ENCODE assay signal across 10 cellular contexts in the genomic region with DNA sequence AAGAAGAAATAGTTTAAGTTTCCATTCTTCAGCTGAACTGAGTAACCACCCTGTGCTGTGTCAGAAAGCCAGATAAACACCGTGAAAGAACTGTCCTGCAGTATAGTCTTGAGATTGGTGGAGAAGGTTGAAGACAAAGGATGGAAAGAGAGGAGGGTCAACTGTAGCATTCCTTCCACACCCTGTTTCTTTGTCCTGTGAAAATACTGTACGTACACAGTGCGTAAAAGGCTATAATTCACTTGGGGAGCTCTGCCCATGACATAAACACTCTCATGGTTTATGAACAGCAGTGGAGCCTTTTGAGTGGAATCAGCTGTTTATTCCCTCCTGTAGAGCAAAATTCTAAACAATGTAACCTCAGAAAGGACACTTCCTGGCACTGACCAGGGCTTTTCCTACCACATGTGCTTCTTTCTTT.
DNase-seq lines count a peak whose midpoint lies in the region; ATAC-seq and TF ChIP-seq lines count a peak whose summit lies in the region.
"Had no signal": no experiment of that assay in that cellular context is flagged by ENCODE, and none has a peak within 500 bp of the region (broad histone marks: within the 10 kb centered on the region; RNA-seq: fewer than 3 reads in every experiment).

No MANE protein-coding gene starts in this region.

- H3K27me3 ChIP-seq in adipocyte (replicated peaks; ENCODE audit: control insufficient read depth, insufficient read depth, low read length) (no peaks in the 10 kb centered on the region), sigmoid colon (no peaks in the 10 kb centered on the region)

- peak overlapping the region; percentile 72 to 89 (median 82) for H3K27ac ChIP-seq in sigmoid colon

- H3K36me3 ChIP-seq in adipocyte (ENCODE audit: control insufficient read depth, insufficient read depth, low read length, severe bottlenecking) (peaks cover 2% of the 10 kb centered on the region), sigmoid colon (no peaks in the 10 kb centered on the region)

- no peak for TF ChIP-seq POLR2A in sigmoid colon (IDR thresholded peaks at IDR 0.05)

- H3K4me1 ChIP-seq in adipocyte (ENCODE audit: control insufficient read depth, insufficient read depth, low read length) = peaks cover 15% of the 10 kb centered on the region
- H3K4me1 ChIP-seq in sigmoid colon = peaks cover 0 to 20% (median 19%) of the 10 kb centered on the region in 4 donors

- H3K9me3 ChIP-seq in adipocyte (ENCODE audit: control insufficient read depth, low read length) (peaks cover 10% of the 10 kb centered on the region), sigmoid colon (no peaks in the 10 kb centered on the region)

- DNase-seq in GM03348 (ENCODE audit: low spot score) (peak; percentile 29), adipocyte (ENCODE audit: low read depth) (peak; percentile 74), fibroblast of pulmonary artery (ENCODE audit: low read depth) (peak; percentile 83), sigmoid colon (peak; percentile 77), NCI-H345 (lab: John Stamatoyannopoulos, UW) (no peak), ACHN (no peak)
- DNase-seq in stimulated activated CD4-positive, alpha-beta T cell treated with anti-CD3 and anti-CD28 coated beads, Interleukin-12 subunit alpha, Interleukin-12 subunit beta, amount 100 ng/mL, for 4 hours = no peak
- DNase-seq: midbrain, NCI-H187 had no signal

- intact Hi-C loops in sigmoid colon (cut with DNase I) = loop anchor here (1.0 to 5.0 kb wide), 4 partner anchors 41 to 529 kb away; a partner anchor contains a TSS

- TF ChIP-seq EP300 in sigmoid colon (IDR thresholded peaks at IDR 0.05) = peak; percentile 86 to 97 (median 96)

- H3K9ac ChIP-seq in adipocyte (ENCODE audit: low read length) = no peak overlapping the region

- no peak overlapping the region for H3K4me3 ChIP-seq in adipocyte (ENCODE audit: low read length)
- H3K4me3 ChIP-seq in fibroblast of pulmonary artery (replicated peaks; ENCODE audit: low read depth, low read length) = peak overlapping the region; percentile 15
- H3K4me3 ChIP-seq in sigmoid colon = peak overlapping the region; percentile 13 to 36 (median 26)

- ATAC-seq in HG03469 (IDR thresholded peaks at IDR 0.05; ENCODE audit: unreplicated experiment) = no peak

- TF ChIP-seq CTCF in fibroblast of pulmonary artery (IDR thresholded peaks at IDR 0.05; ENCODE audit: low read length, missing control alignments) = no peak
- TF ChIP-seq CTCF in sigmoid colon (IDR thresholded peaks at IDR 0.05) = no peak

- WGBS in sigmoid colon, 2 donors = 41 to 55% methylated on average over 3 of the region's 3 CpGs

- in situ Hi-C loops in ACHN (cut with HindIII; ENCODE audit: low pct_ligation_motif_present, low pct_unique_long_range_greater_than_20kb, low sequenced_read_pairs) = no loop called here

Comparison
In these comparisons a context has a peak if more than half of its experiments do, and no peak if none do; other contexts are left out.
1. DNase-seq: peak in GM03348 (single experiment), adipocyte (single experiment), fibroblast of pulmonary artery (single experiment) and sigmoid colon (single experiment); none in NCI-H345 (single experiment), stimulated activated CD4-positive, alpha-beta T cell treated with anti-CD3 and anti-CD28 coated beads, Interleukin-12 subunit alpha, Interleukin-12 subunit beta, amount 100 ng/mL, for 4 hours (single experiment) and ACHN (single experiment).